ENCODE assay signal across 8 cellular contexts in the genomic region with DNA sequence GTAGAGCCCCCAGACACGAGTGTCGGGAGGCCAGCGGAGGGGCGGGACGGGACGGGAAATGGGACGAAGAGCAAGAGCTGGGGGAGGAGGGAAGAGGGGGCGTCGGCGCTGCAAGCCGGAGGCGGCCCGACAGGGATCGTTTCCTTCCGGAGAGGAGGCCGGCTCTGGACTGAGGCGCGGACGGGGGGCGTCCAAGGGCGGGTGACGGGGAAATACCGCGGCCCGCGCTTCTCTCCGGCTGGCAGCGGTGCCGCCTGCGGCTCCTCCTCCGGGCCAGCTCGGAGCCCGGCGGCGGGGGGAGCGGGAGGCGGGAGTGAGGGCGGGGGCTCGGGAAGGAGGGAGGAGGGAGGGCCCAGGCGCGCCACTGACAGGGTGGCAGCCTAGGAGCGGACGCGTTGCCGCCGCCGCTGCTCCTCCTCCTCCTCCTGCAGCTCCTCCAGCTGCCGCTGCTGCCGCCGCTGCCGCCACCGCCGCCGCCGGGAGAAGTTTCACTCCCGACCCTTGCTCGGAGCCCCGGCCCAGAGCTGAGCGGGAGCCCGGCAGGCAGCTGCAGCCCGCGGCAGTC. TPM values are rescaled to one million over a fixed set of nuclear protein-coding genes. Genes with fewer than 3 reads are reported as not detected.
DNase-seq lines count a peak whose midpoint lies in the region; ATAC-seq and TF ChIP-seq lines count a peak whose summit lies in the region.

A gene (plus strand): TSS at position 364 of the 565 bp plus-strand sequence.

- H3K9me3 ChIP-seq in NT2/D1 (ENCODE audit: insufficient read depth, low read length) (no peaks in the 10 kb centered on the region), heart right ventricle (no peaks in the 10 kb centered on the region), vagina (no peaks in the 10 kb centered on the region)

- intact Hi-C loops in heart right ventricle (cut with DNase I), result loop anchor here in 8 of 10 donors (5.0 to 10.0 kb wide), 7 partner anchors 238 to 1513 kb away; no protein-coding TSS in a partner anchor
- intact Hi-C loops in vagina (cut with DNase I), result no loop called here

- peak; percentile 69 for ATAC-seq in GM19025 (IDR thresholded peaks at IDR 0.05; ENCODE audit: low read depth, unreplicated experiment)
- peak; percentile 62 for ATAC-seq in HG03175 (IDR thresholded peaks at IDR 0.05; ENCODE audit: unreplicated experiment)
- peak; percentile 91 to 98 (median 92) for ATAC-seq in heart right ventricle
- ATAC-seq in omental fat pad (ENCODE audit: low FRiP score), result peak; percentile 92

- no peak for TF ChIP-seq CTCF in BJ (IDR thresholded peaks at IDR 0.05; ENCODE audit: insufficient read depth, low read depth, low read length)
- peak in 3 of 9 donors; percentile 22 to 41 (median 29) for TF ChIP-seq CTCF in heart right ventricle (IDR thresholded peaks at IDR 0.05)
- TF ChIP-seq CTCF in omental fat pad (IDR thresholded peaks at IDR 0.05), result no peak
- TF ChIP-seq CTCF in vagina (IDR thresholded peaks at IDR 0.05), result no peak

- no peak for DNase-seq in BJ (ENCODE audit: low read depth)
- peak; percentile 47 for DNase-seq in NT2/D1 (ENCODE audit: low read depth, low spot score)
- DNase-seq in amniotic stem cell (lab: John Stamatoyannopoulos, UW), result peak; percentile 79
- peak; percentile 76 to 86 for DNase-seq in heart right ventricle
- DNase-seq in omental fat pad (ENCODE audit: low spot score), result peak; percentile 28
- peak in 1 of 2 donors; percentile 87 for DNase-seq in vagina (ENCODE audit: extremely low spot score in 2 of 2)

- H3K27me3 ChIP-seq in BJ (ENCODE audit: control insufficient read depth, insufficient read depth, low read length), result peaks cover 4% of the 10 kb centered on the region
- peaks cover 43% of the 10 kb centered on the region for H3K27me3 ChIP-seq in NT2/D1 (ENCODE audit: insufficient read depth, insufficient read length)
- H3K27me3 ChIP-seq in heart right ventricle, result peaks cover 0 to 63% (median 0%) of the 10 kb centered on the region in 7 donors
- H3K27me3 ChIP-seq in vagina, result no peaks in the 10 kb centered on the region

- H3K4me3 ChIP-seq in BJ (ENCODE audit: low read depth, low read length) (peak within 1 kb of the TSS; percentile 58), NT2/D1 (ENCODE audit: insufficient read length, low read depth) (peak within 1 kb of the TSS; percentile 60), heart right ventricle (peak within 1 kb of the TSS; percentile 51 to 89 (median 74)), vagina (peak within 1 kb of the TSS; percentile 82 to 86)

- no peaks in the 10 kb centered on the region for H3K36me3 ChIP-seq in BJ (ENCODE audit: control insufficient read depth, insufficient read depth, low read length)
- no peaks in the 10 kb centered on the region for H3K36me3 ChIP-seq in NT2/D1 (ENCODE audit: insufficient read depth, insufficient read length, low read length)
- peaks cover 0 to 7% (median 0%) of the 10 kb centered on the region in 9 donors for H3K36me3 ChIP-seq in heart right ventricle
- no peaks in the 10 kb centered on the region for H3K36me3 ChIP-seq in vagina

- CTCF ChIA-PET in BJ (lab: Yijun Ruan, JAX), result interaction anchor here (0.8 to 3.0 kb wide), 5 partner anchors 16 to 237 kb away, joined by 3 to 15 read pairs (median 3); no protein-coding TSS in a partner anchor

- peak within 1 kb of the TSS; percentile 41 to 84 (median 73) for H3K27ac ChIP-seq in heart right ventricle
- peak within 1 kb of the TSS; percentile 92 for H3K27ac ChIP-seq in vagina

- no peak for TF ChIP-seq POLR2A in vagina (IDR thresholded peaks at IDR 0.05)

- H3K4me1 ChIP-seq in NT2/D1 (ENCODE audit: insufficient read depth, insufficient read length), result no peaks in the 10 kb centered on the region
- H3K4me1 ChIP-seq in heart right ventricle, result peaks cover 0 to 27% (median 19%) of the 10 kb centered on the region in 9 donors
- peaks cover 35% of the 10 kb centered on the region for H3K4me1 ChIP-seq in vagina

- POLR2A ChIA-PET in BJ (lab: Charles Lee), result interaction anchor here (0.6 kb wide), 1 partner anchor 26 kb away, joined by 7 read pairs; no protein-coding TSS in a partner anchor

- 0% methylated on average over 23 to 58 of the region's 62 CpGs for WGBS in heart right ventricle, 2 donors

- peak within 1 kb of the TSS; percentile 74 for H3K9ac ChIP-seq in NT2/D1 (ENCODE audit: insufficient read length, low read depth)

RNA-seq across cellular contexts. Expression of the gene that starts here (rescaled TPM):
- 0.91 and 1.2 TPM in 2 replicates for polyA plus RNA-seq in BJ (2011; rRNA removed)
- 0.71 and 1.2 TPM in 2 replicates for polyA minus RNA-seq in BJ (2011; rRNA and poly(A)+ RNA removed)
- total RNA-seq in heart right ventricle, result 1 to 10 TPM in 6 of 10 donors, under 1 TPM in 4; 0.47 to 1.6 (median 1.1) TPM
- polyA plus RNA-seq in heart right ventricle, result under 1 TPM; 0.15 to 0.64 TPM
- total RNA-seq in omental fat pad, result 1 to 10 TPM; 3.1 to 6.9 (median 4.1) TPM
- 3.9 TPM for total RNA-seq in vagina
